Comparison of ENCODE assay signal across 8 cellular contexts in genomic region chr19:46990998-46991676, GRCh38.
DNase-seq lines count a peak whose midpoint lies in the region; ATAC-seq, FAIRE-seq and TF ChIP-seq lines count a peak whose summit lies in the region.

No MANE protein-coding gene starts in this region.

- peaks cover 6% of the 10 kb centered on the region for H3K4me1 ChIP-seq in iPS-15b (ENCODE audit: control insufficient read depth, insufficient read depth, low read length)

- no peaks in the 10 kb centered on the region for H3K27me3 ChIP-seq in GM06990 (replicated peaks; ENCODE audit: control insufficient read depth, insufficient read depth, low read length)
- no peaks in the 10 kb centered on the region for H3K27me3 ChIP-seq in brain microvascular endothelial cell (replicated peaks)
- H3K27me3 ChIP-seq in iPS-15b (ENCODE audit: control insufficient read depth, insufficient read depth, low read length) = no peaks in the 10 kb centered on the region

- no peak overlapping the region for H3K4me3 ChIP-seq in GM06990 (replicated peaks; ENCODE audit: low read depth, low read length)
- no peak overlapping the region for H3K4me3 ChIP-seq in brain microvascular endothelial cell (ENCODE audit: low read depth, low read length)
- H3K4me3 ChIP-seq in iPS-15b (ENCODE audit: low read depth, low read length) = no peak overlapping the region
- no peak overlapping the region for H3K4me3 ChIP-seq in skin epidermis

- H3K36me3 ChIP-seq in GM06990 (ENCODE audit: control insufficient read depth, insufficient read depth, low read length) (peaks cover 24% of the 10 kb centered on the region), brain microvascular endothelial cell (replicated peaks) (peaks cover 59% of the 10 kb centered on the region), iPS-15b (ENCODE audit: control insufficient read depth, insufficient read depth, low read length) (peaks cover 36% of the 10 kb centered on the region)

- no peak for ATAC-seq in HG03469 (IDR thresholded peaks at IDR 0.05; ENCODE audit: unreplicated experiment)
- ATAC-seq in HG02763 (IDR thresholded peaks at IDR 0.05; ENCODE audit: unreplicated experiment) = no peak

- no peaks in the 10 kb centered on the region for H3K9me3 ChIP-seq in iPS-15b (ENCODE audit: control insufficient read depth, insufficient read depth, low read length)

- peak; percentile 74 for FAIRE-seq in TTC549 (lab: Jason Lieb, UNC)

- H3K9ac ChIP-seq in iPS-15b (ENCODE audit: low read depth, low read length) = peak overlapping the region; percentile 16

- DNase-seq in GM06990 (ENCODE audit: extremely low read depth, insufficient read length) (no peak), NCI-H1930 (lab: John Stamatoyannopoulos, UW) (peak; percentile 24 to 60), brain microvascular endothelial cell (peak; percentile 69)

- no peak overlapping the region for H3K27ac ChIP-seq in brain microvascular endothelial cell
- peak overlapping the region in 15 of 21 experiments; percentile 9 to 77 (median 43) for H3K27ac ChIP-seq in skin epidermis

- TF ChIP-seq CTCF in GM06990 (IDR thresholded peaks at IDR 0.05; ENCODE audit: insufficient read depth, low read length, poor library complexity, severe bottlenecking) (peak; percentile 81), brain microvascular endothelial cell (IDR thresholded peaks at IDR 0.05; ENCODE audit: low read depth, low read length, missing control alignments) (peak; percentile 93)

- in situ Hi-C loops in brain microvascular endothelial cell (cut with HindIII; ENCODE audit: low pct_ligation_motif_present, low sequenced_read_pairs) = no loop called here
